12 cellular contexts compared by ENCODE assay signal in genomic region chr16:70391881-70392481, GRCh38. TPM values are rescaled to one million over a fixed set of nuclear protein-coding genes. Genes with fewer than 3 reads are reported as not detected.
DNase-seq lines count a peak whose midpoint lies in the region; ATAC-seq lines count a peak whose summit lies in the region.
"Had no signal": no experiment of that assay in that cellular context is flagged by ENCODE, and none has a peak within 500 bp of the region (broad histone marks: within the 10 kb centered on the region; RNA-seq: fewer than 3 reads in every experiment).

No MANE protein-coding gene starts in this region.

- intact Hi-C loops in posterior vena cava (cut with DNase I), result no loop called here

- ATAC-seq in esophagus mucosa, result peak; percentile 50
- no peak for ATAC-seq in HG03139 (IDR thresholded peaks at IDR 0.05; ENCODE audit: unreplicated experiment)
- ATAC-seq: left lung, sciatic nerve had no signal

- DNase-seq in EH (ENCODE audit: low read depth), result peak; percentile 89
- DNase-seq in NCI-H460 (ENCODE audit: extremely low read depth, low read depth), result peak; percentile 16
- DNase-seq in posterior vena cava (ENCODE audit: low spot score), result peak; percentile 91
- no peak for DNase-seq in NCI-H2029 (lab: John Stamatoyannopoulos, UW)
- DNase-seq in middle frontal gyrus (ENCODE audit: extremely low spot score, low spot score), result no peak
- DNase-seq in activated CD8-positive, alpha-beta memory T cell treated with anti-CD3 and anti-CD28 coated beads, Interleukin-2, amount 50 U/mL, for 48 hours, result no peak
- DNase-seq: activated T-cell treated with anti-CD3 and anti-CD28 coated beads, Interleukin-2, amount 50 U/mL, for 24 hours; left lung; NCI-H748 treated with DMSO at 0.1 percent for 48 hours had no signal

RNA-seq across cellular contexts. Expression of gene DDX19A, which starts 45.3 kb away (rescaled TPM):
- total RNA-seq in NCI-H460 (2014; rRNA removed; shearing (Covaris generic)), result 25.5 and 28.8 TPM in 2 replicates
- polyA plus RNA-seq in NCI-H460 (2014; cell fraction: nucleus; rRNA removed), result 27.5 and 40.8 TPM in 2 replicates
- total RNA-seq in esophagus mucosa (19.2 TPM), posterior vena cava (10 to 100 TPM; 29.9 to 31.9 TPM)

RNA-seq across cellular contexts. Expression of gene ST3GAL2, which starts 46.9 kb away (rescaled TPM):
- 10.6 and 11.6 TPM in 2 replicates for total RNA-seq in NCI-H460 (2014; rRNA removed; shearing (Covaris generic))
- 13.1 and 14.7 TPM in 2 replicates for polyA plus RNA-seq in NCI-H460 (2014; cell fraction: nucleus; rRNA removed)
- 1.7 TPM for total RNA-seq in esophagus mucosa
- total RNA-seq in posterior vena cava, result 10 to 100 TPM; 27.7 to 29.4 TPM

Comparison
In these comparisons a context has a peak if more than half of its experiments do, and no peak if none do; other contexts are left out.
1. DNase-seq: peak in EH (single experiment), NCI-H460 (single experiment) and posterior vena cava (single experiment); none in NCI-H2029 (single experiment), middle frontal gyrus (single experiment) and activated CD8-positive, alpha-beta memory T cell treated with anti-CD3 and anti-CD28 coated beads, Interleukin-2, amount 50 U/mL, for 48 hours (single experiment).